In genomic region chr11:64313491-64314145, GRCh38 we compare ENCODE assay signal across 10 cellular contexts. TPM values are rescaled to one million over a fixed set of nuclear protein-coding genes. Genes with fewer than 3 reads are reported as not detected.
DNase-seq lines count a peak whose midpoint lies in the region; ATAC-seq and TF ChIP-seq lines count a peak whose summit lies in the region.
"Had no signal": no experiment of that assay in that cellular context is flagged by ENCODE, and none has a peak within 500 bp of the region (broad histone marks: within the 10 kb centered on the region; RNA-seq: fewer than 3 reads in every experiment).

No MANE protein-coding gene starts in this region.

- intact Hi-C loops in right cardiac atrium (cut with DNase I) = no loop called here

- H3K9me3 ChIP-seq in right cardiac atrium (ENCODE audit: control insufficient read depth, low read length) = no peaks in the 10 kb centered on the region

- H3K4me3 ChIP-seq in H7 (ENCODE audit: insufficient read depth, low read depth, low read length) (no peak overlapping the region), right cardiac atrium (ENCODE audit: low read length) (no peak overlapping the region)

- H3K27me3 Mint-ChIP-seq in stimulated activated memory B cell treated with anti-CD40 and anti-IgM and Interleukin-4, amounts not matched to agents 10 μg/mL and 1 μg/mL and 100 μg/mL, for 72 hours = no peaks in the 10 kb centered on the region
- H3K27me3 Mint-ChIP-seq: naive B cell had no signal

- no peaks in the 10 kb centered on the region for H3K9me3 Mint-ChIP-seq in stimulated activated memory B cell treated with anti-CD40 and anti-IgM and Interleukin-4, amounts not matched to agents 10 μg/mL and 1 μg/mL and 100 μg/mL, for 72 hours
- H3K9me3 Mint-ChIP-seq: naive B cell had no signal

- 61 to 75% (median 67%) methylated on average over 18 of the region's 18 CpGs for WGBS in adipose tissue, 3 donors
- 56% methylated on average over 18 of the region's 18 CpGs for WGBS in right cardiac atrium

- H3K27me3 ChIP-seq in H7 (ENCODE audit: control insufficient read depth, insufficient read depth, low read length) (no peaks in the 10 kb centered on the region), right cardiac atrium (ENCODE audit: control insufficient read depth, insufficient read depth) (no peaks in the 10 kb centered on the region)

- ATAC-seq in right cardiac atrium (peak; percentile 5 to 19), HG03571 (IDR thresholded peaks at IDR 0.05; ENCODE audit: unreplicated experiment) (no peak), HG02981 (IDR thresholded peaks at IDR 0.05; ENCODE audit: unreplicated experiment) (no peak), HG03378 (IDR thresholded peaks at IDR 0.05; ENCODE audit: unreplicated experiment) (no peak)
- ATAC-seq in stimulated activated memory B cell treated with anti-CD40 and anti-IgM and Interleukin-4, amounts not matched to agents 10 μg/mL and 1 μg/mL and 100 μg/mL, for 72 hours = no peak

- H3K27ac ChIP-seq in adipose tissue (ENCODE audit: low read depth, low read length) = peak overlapping the region; percentile 54
- H3K27ac ChIP-seq in right cardiac atrium (ENCODE audit: low read length) = peak overlapping the region; percentile 10

- peak; percentile 61 for DNase-seq in H7
- DNase-seq in right cardiac atrium = peak; percentile 84 to 92 (median 89)
- no peak for DNase-seq in GM10266 (ENCODE audit: extremely low spot score)
- DNase-seq: activated gamma-delta T cell, naive B cell had no signal

- H3K4me1 Mint-ChIP-seq in stimulated activated memory B cell treated with anti-CD40 and anti-IgM and Interleukin-4, amounts not matched to agents 10 μg/mL and 1 μg/mL and 100 μg/mL, for 72 hours = peaks cover 25% of the 10 kb centered on the region

- peak overlapping the region; percentile 46 for H3K27ac Mint-ChIP-seq in stimulated activated memory B cell treated with anti-CD40 and anti-IgM and Interleukin-4, amounts not matched to agents 10 μg/mL and 1 μg/mL and 100 μg/mL, for 72 hours

- peaks cover 21% of the 10 kb centered on the region for H3K36me3 Mint-ChIP-seq in stimulated activated memory B cell treated with anti-CD40 and anti-IgM and Interleukin-4, amounts not matched to agents 10 μg/mL and 1 μg/mL and 100 μg/mL, for 72 hours

- H3K4me3 Mint-ChIP-seq in stimulated activated memory B cell treated with anti-CD40 and anti-IgM and Interleukin-4, amounts not matched to agents 10 μg/mL and 1 μg/mL and 100 μg/mL, for 72 hours = no peak overlapping the region

- no peak for TF ChIP-seq CTCF in GM10266 (IDR thresholded peaks at IDR 0.05; ENCODE audit: control insufficient read depth, insufficient read depth, low read depth, missing control alignments)

- H3K4me1 ChIP-seq in right cardiac atrium (ENCODE audit: control insufficient read depth, insufficient read depth, low read length) = no peaks in the 10 kb centered on the region

- H3K36me3 ChIP-seq in H7 (replicated peaks; ENCODE audit: control insufficient read depth, insufficient read depth, low read length) = peaks cover 7% of the 10 kb centered on the region

RNA-seq across cellular contexts. Expression of gene TRMT112, which starts 3.7 kb away (rescaled TPM):
- total RNA-seq in H7 (2014; rRNA removed; shearing (Covaris generic)) = 261 and 314 TPM in 2 replicates
- polyA plus RNA-seq in adipose tissue (100 to 1,000 TPM; 135 to 387 (median 213) TPM), right cardiac atrium (144 TPM)
- total RNA-seq in right cardiac atrium = 100 to 1,000 TPM in 3 of 4 donors, 10 to 100 TPM in 1; 91.7 to 103 (median 102) TPM

RNA-seq across cellular contexts. Expression of gene PRDX5, which starts 4.3 kb away (rescaled TPM):
- total RNA-seq in H7 (2014; rRNA removed; shearing (Covaris generic)) = 272 and 303 TPM in 2 replicates
- polyA plus RNA-seq in adipose tissue (100 to 1,000 TPM; 183 to 391 (median 277) TPM), right cardiac atrium (683 TPM)
- total RNA-seq in right cardiac atrium = 100 to 1,000 TPM; 258 to 356 (median 315) TPM

RNA-seq across cellular contexts. Expression of gene ESRRA, which starts 8.3 kb away (rescaled TPM):
- total RNA-seq in H7 (2014; rRNA removed; shearing (Covaris generic)) = 80.5 and 94.8 TPM in 2 replicates
- polyA plus RNA-seq in adipose tissue (10 to 100 TPM; 30.1 to 58.1 (median 49.6) TPM), right cardiac atrium (199 TPM)
- total RNA-seq in right cardiac atrium = 100 to 1,000 TPM; 132 to 171 (median 141) TPM

RNA-seq across cellular contexts. Expression of gene CATSPERZ, which starts 13.5 kb away (rescaled TPM):
- 0.38 and 1.00 TPM in 2 replicates for total RNA-seq in H7 (2014; rRNA removed; shearing (Covaris generic))
- polyA plus RNA-seq in adipose tissue (under 1 TPM in 2 of 3 donors, not detected in 1; 0.15 TPM), right cardiac atrium (0.14 TPM)
- not detected for total RNA-seq in right cardiac atrium

RNA-seq across cellular contexts. Expression of gene KCNK4, which starts 22.5 kb away (rescaled TPM):
- total RNA-seq in H7 (2014; rRNA removed; shearing (Covaris generic)) = not detected in 2 replicates
- polyA plus RNA-seq in adipose tissue (under 1 TPM in 1 of 3 donors, not detected in 2; 0.04 TPM), right cardiac atrium (0.05 TPM)
- total RNA-seq in right cardiac atrium = not detected

Comparison
In these comparisons a context has a peak if more than half of its experiments do, and no peak if none do; other contexts are left out.
1. ATAC-seq: peak in right cardiac atrium (2 of 2); none in stimulated activated memory B cell treated with anti-CD40 and anti-IgM and Interleukin-4, amounts not matched to agents 10 μg/mL and 1 μg/mL and 100 μg/mL, for 72 hours (single experiment), HG03571 (single experiment), HG02981 (single experiment) and HG03378 (single experiment).